In the genomic region with DNA sequence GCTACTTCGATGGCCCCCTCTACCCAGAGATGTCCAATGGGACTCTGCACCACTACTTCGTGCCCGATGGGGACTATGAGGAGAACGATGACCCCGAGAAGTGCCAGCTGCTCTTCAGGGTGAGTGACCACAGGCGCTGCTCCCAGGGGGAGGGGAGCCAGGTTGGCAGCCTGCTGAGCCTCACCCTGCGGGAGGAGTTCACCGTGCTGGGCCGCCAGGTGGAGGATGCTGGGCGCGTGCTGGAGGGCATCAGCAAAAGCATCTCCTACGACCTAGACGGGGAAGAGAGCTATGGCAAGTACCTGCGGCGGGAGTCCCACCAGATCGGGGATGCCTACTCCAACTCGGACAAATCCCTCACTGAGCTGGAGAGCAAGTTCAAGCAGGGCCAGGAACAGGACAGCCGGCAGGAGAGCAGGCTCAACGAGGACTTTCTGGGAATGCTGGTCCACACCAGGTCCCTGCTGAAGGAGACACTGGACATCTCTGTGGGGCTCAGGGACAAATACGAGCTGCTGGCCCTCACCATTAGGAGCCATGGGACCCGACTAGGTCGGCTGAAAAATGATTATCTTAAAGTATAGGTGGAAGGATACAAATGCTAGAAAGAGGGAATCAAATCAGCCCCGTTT, we compare ENCODE assay signal across 12 cellular contexts. TPM values are rescaled to one million over a fixed set of nuclear protein-coding genes. Genes with fewer than 3 reads are reported as not detected.
DNase-seq lines count a peak whose midpoint lies in the region; ATAC-seq and TF ChIP-seq lines count a peak whose summit lies in the region.
"Had no signal": no experiment of that assay in that cellular context is flagged by ENCODE, and none has a peak within 500 bp of the region (broad histone marks: within the 10 kb centered on the region; RNA-seq: fewer than 3 reads in every experiment).

No MANE protein-coding gene starts in this region.

- in situ Hi-C loops in astrocyte of the spinal cord (cut with HindIII; ENCODE audit: low sequenced_read_pairs), result no loop called here

- peaks cover 5% of the 10 kb centered on the region for H3K9me3 Mint-ChIP-seq in osteocyte (ENCODE audit: unreplicated experiment)
- H3K9me3 Mint-ChIP-seq: activated CD4-positive, alpha-beta memory T cell treated with anti-CD3 and anti-CD28 coated beads for 36 hours had no signal

- peak; percentile 3 for ATAC-seq in left ventricle myocardium superior
- ATAC-seq in GM21717 (IDR thresholded peaks at IDR 0.05; ENCODE audit: unreplicated experiment), result no peak
- ATAC-seq: K562 had no signal

- no peaks in the 10 kb centered on the region for H3K36me3 Mint-ChIP-seq in osteocyte (ENCODE audit: unreplicated experiment)
- H3K36me3 Mint-ChIP-seq: activated CD4-positive, alpha-beta memory T cell treated with anti-CD3 and anti-CD28 coated beads for 36 hours had no signal

- peak; percentile 12 for DNase-seq in AG10803 (ENCODE audit: low read depth)
- no peak for DNase-seq in astrocyte of the spinal cord (ENCODE audit: low read depth, low spot score)
- DNase-seq in left ventricle myocardium superior, result peak; percentile 37
- no peak for DNase-seq in osteocyte (ENCODE audit: extremely low spot score, unreplicated experiment)
- DNase-seq in activated gamma-delta T cell treated with Interleukin-2 at 50 U/mL for 16 hours, result no peak
- no peak for DNase-seq in kidney glomerular epithelial cell (lab: John Stamatoyannopoulos, UW)
- DNase-seq in activated CD4-positive, alpha-beta T cell treated with anti-CD3 and anti-CD28 coated beads, Interleukin-2, amount 50 U/mL, for 4 hours, result no peak
- DNase-seq: activated CD4-positive, alpha-beta memory T cell treated with anti-CD3 and anti-CD28 coated beads for 36 hours; stimulated activated naive CD4-positive, alpha-beta T cell had no signal

- H3K4me3 ChIP-seq in AG10803 (ENCODE audit: low read length) (peak overlapping the region; percentile 86), astrocyte of the spinal cord (ENCODE audit: low read depth, low read length) (peak overlapping the region; percentile 62)
- H3K4me3 ChIP-seq: K562 had no signal

- intact Hi-C loops in left ventricle myocardium superior (cut with micrococcal nuclease), result no loop called here

- no peak overlapping the region for H3K27ac Mint-ChIP-seq in osteocyte (ENCODE audit: unreplicated experiment)
- H3K27ac Mint-ChIP-seq: activated CD4-positive, alpha-beta memory T cell treated with anti-CD3 and anti-CD28 coated beads for 36 hours had no signal

- peak overlapping the region; percentile 79 for H3K4me3 Mint-ChIP-seq in osteocyte (ENCODE audit: unreplicated experiment)
- H3K4me3 Mint-ChIP-seq: activated CD4-positive, alpha-beta memory T cell treated with anti-CD3 and anti-CD28 coated beads for 36 hours had no signal

- H3K27me3 Mint-ChIP-seq in osteocyte (ENCODE audit: unreplicated experiment), result no peaks in the 10 kb centered on the region

- TF ChIP-seq CTCF in AG10803 (conservative IDR thresholded peaks at IDR 0.05; ENCODE audit: low read length), result 0 out of 2 replicates have a peak, but pooled peaks have one; percentile 0
- TF ChIP-seq CTCF in astrocyte of the spinal cord (IDR thresholded peaks at IDR 0.05; ENCODE audit: low read depth, low read length), result no peak
- TF ChIP-seq CTCF in osteocyte (IDR thresholded peaks at IDR 0.05), result no peak

- H3K4me1 Mint-ChIP-seq in osteocyte (ENCODE audit: unreplicated experiment), result peaks cover 51% of the 10 kb centered on the region

RNA-seq across cellular contexts. Expression of a gene that starts 0.8 kb away (rescaled TPM):
- total RNA-seq in left ventricle myocardium superior, result 6.8 TPM
- total RNA-seq in osteocyte, result 45.4 and 47.9 TPM in 2 replicates
- total RNA-seq: activated CD4-positive, alpha-beta memory T cell treated with anti-CD3 and anti-CD28 coated beads for 36 hours; dermis microvascular lymphatic vessel endothelial cell; K562 had no signal

RNA-seq across cellular contexts. Expression of a gene that starts 45.9 kb away (rescaled TPM):
- total RNA-seq in left ventricle myocardium superior, result not detected
- total RNA-seq in osteocyte, result 2.6 and 3.4 TPM in 2 replicates
- total RNA-seq: activated CD4-positive, alpha-beta memory T cell treated with anti-CD3 and anti-CD28 coated beads for 36 hours; dermis microvascular lymphatic vessel endothelial cell; K562 had no signal

Comparison
In these comparisons a context has a peak if more than half of its experiments do, and no peak if none do; other contexts are left out.
1. DNase-seq: peak in AG10803 (single experiment) and left ventricle myocardium superior (single experiment); none in astrocyte of the spinal cord (single experiment), osteocyte (single experiment), activated gamma-delta T cell treated with Interleukin-2 at 50 U/mL for 16 hours (single experiment), kidney glomerular epithelial cell (single experiment) and activated CD4-positive, alpha-beta T cell treated with anti-CD3 and anti-CD28 coated beads, Interleukin-2, amount 50 U/mL, for 4 hours (0 of 2).